9 cellular contexts compared by ENCODE assay signal in genomic region chr19:53538378-53539109, GRCh38. TPM values are rescaled to one million over a fixed set of nuclear protein-coding genes. Genes with fewer than 3 reads are reported as not detected.
DNase-seq lines count a peak whose midpoint lies in the region; ATAC-seq and TF ChIP-seq lines count a peak whose summit lies in the region.
"Had no signal": no experiment of that assay in that cellular context is flagged by ENCODE, and none has a peak within 500 bp of the region (broad histone marks: within the 10 kb centered on the region; RNA-seq: fewer than 3 reads in every experiment).

No MANE protein-coding gene starts in this region.

- H3K27me3 ChIP-seq in hepatocyte (no peaks in the 10 kb centered on the region), skeletal muscle tissue (ENCODE audit: control insufficient read depth in 3 of 3, insufficient read depth in 3 of 3, low read length in 3 of 3) (no peaks in the 10 kb centered on the region)

- CTCF ChIA-PET in HEK293T (lab: Yijun Ruan, JAX): no interaction called here

- POLR2A ChIA-PET in HEK293T (lab: Yijun Ruan, JAX): interaction anchor here (0.6 kb wide), 1 partner anchor 22 kb away, joined by 3 read pairs; no protein-coding TSS in a partner anchor

- H3K79me2 ChIP-seq in hepatocyte: peaks cover 12% of the 10 kb centered on the region

- peaks cover 10 to 17% (median 14%) of the 10 kb centered on the region in 7 donors for H3K9me3 Mint-ChIP-seq in CD14-positive monocyte
- H3K9me3 Mint-ChIP-seq in activated T-helper 1 cell treated with anti-CD3 and anti-CD28 coated beads, Interleukin-12 subunit alpha, Interleukin-12 subunit beta, Interleukin-2, Interleukin-4 antibody, amounts not matched to agents 30 ng/mL and 10 ng/mL and 1 ng/mL, durations not matched to agents 14 hours and 24 hours and 36 hours: peaks cover 6% of the 10 kb centered on the region

- H3K4me3 ChIP-seq in hepatocyte (peak overlapping the region; percentile 66), skeletal muscle tissue (ENCODE audit: low read length in 3 of 3) (peak overlapping the region; percentile 92 to 99 (median 94))

- H3K9ac ChIP-seq in skeletal muscle tissue (ENCODE audit: low read depth in 1 of 3, low read length in 3 of 3): peak overlapping the region; percentile 83 to 93 (median 86)

- peaks cover 0 to 3% (median 0%) of the 10 kb centered on the region in 3 donors for H3K27me3 Mint-ChIP-seq in CD14-positive monocyte (ENCODE audit: low read depth in 3 of 3)
- no peaks in the 10 kb centered on the region for H3K27me3 Mint-ChIP-seq in activated T-helper 1 cell treated with anti-CD3 and anti-CD28 coated beads, Interleukin-12 subunit alpha, Interleukin-12 subunit beta, Interleukin-2, Interleukin-4 antibody, amounts not matched to agents 30 ng/mL and 10 ng/mL and 1 ng/mL, durations not matched to agents 14 hours and 24 hours and 36 hours (ENCODE audit: insufficient read depth)

- no peak for TF ChIP-seq CTCF in CD14-positive monocyte (IDR thresholded peaks at IDR 0.05)
- TF ChIP-seq CTCF in hepatocyte (IDR thresholded peaks at IDR 0.05; ENCODE audit: poor library complexity): no peak

- H3K4me1 ChIP-seq in hepatocyte (ENCODE audit: insufficient read depth): peaks cover 6% of the 10 kb centered on the region
- peaks cover 4 to 15% (median 5%) of the 10 kb centered on the region in 3 donors for H3K4me1 ChIP-seq in skeletal muscle tissue (ENCODE audit: control insufficient read depth in 3 of 3, insufficient read depth in 3 of 3, low read length in 3 of 3)

- DNase-seq in CD14-positive monocyte (ENCODE audit: low spot score) (no peak), hepatocyte (ENCODE audit: low spot score) (no peak), NCI-H2227 (lab: John Stamatoyannopoulos, UW; ENCODE audit: unreplicated experiment) (no peak), NCI-H510A (lab: John Stamatoyannopoulos, UW) (no peak), HEK293T (ENCODE audit: extremely low spot score) (no peak)
- DNase-seq in activated T-helper 1 cell treated with anti-CD3 and anti-CD28 coated beads, Interleukin-12 subunit alpha, Interleukin-12 subunit beta, Interleukin-2, Interleukin-4 antibody, amounts not matched to agents 30 ng/mL and 10 ng/mL and 1 ng/mL, durations not matched to agents 14 hours and 24 hours and 36 hours (ENCODE audit: low spot score): no peak

- H2AFZ ChIP-seq in hepatocyte: peak overlapping the region; percentile 81

- peak overlapping the region; percentile 93 for H3K27ac ChIP-seq in hepatocyte
- peak overlapping the region; percentile 73 for H3K27ac ChIP-seq in skeletal muscle tissue (ENCODE audit: low read depth, low read length)

- H3K4me2 ChIP-seq in hepatocyte: peak overlapping the region; percentile 77

- 49% methylated on average over 30 of the region's 36 CpGs for WGBS in hepatocyte (ENCODE audit: low lambda C conversion rate, missing lambda C conversion rate)

- peaks cover 20 to 30% of the 10 kb centered on the region in 2 donors for H3K36me3 Mint-ChIP-seq in CD14-positive monocyte
- peaks cover 33% of the 10 kb centered on the region for H3K36me3 Mint-ChIP-seq in activated T-helper 1 cell treated with anti-CD3 and anti-CD28 coated beads, Interleukin-12 subunit alpha, Interleukin-12 subunit beta, Interleukin-2, Interleukin-4 antibody, amounts not matched to agents 30 ng/mL and 10 ng/mL and 1 ng/mL, durations not matched to agents 14 hours and 24 hours and 36 hours (ENCODE audit: low read depth)

- H3K9me3 ChIP-seq in hepatocyte (ENCODE audit: low read depth): no peaks in the 10 kb centered on the region
- H3K9me3 ChIP-seq in skeletal muscle tissue (ENCODE audit: control insufficient read depth in 3 of 3, low read length in 3 of 3): no peaks in the 10 kb centered on the region

- H3K9me2 ChIP-seq in hepatocyte (replicated peaks; ENCODE audit: insufficient read depth): no peaks in the 10 kb centered on the region

- intact Hi-C loops in CD14-positive monocyte (cut with micrococcal nuclease): no loop called here
- intact Hi-C loops in activated T-helper 1 cell treated with anti-CD3 and anti-CD28 coated beads, Interleukin-12 subunit alpha, Interleukin-12 subunit beta, Interleukin-2, Interleukin-4 antibody, amounts not matched to agents 30 ng/mL and 10 ng/mL and 1 ng/mL, durations not matched to agents 14 hours and 24 hours and 36 hours (cut with micrococcal nuclease): loop anchor here (5.0 kb wide), 2 partner anchors 71 to 664 kb away; partner anchors contain the start of genes RPS9 and ZNF813

- H3K27ac Mint-ChIP-seq in CD14-positive monocyte: peak overlapping the region; percentile 90 to 97 (median 94)
- peak overlapping the region; percentile 97 for H3K27ac Mint-ChIP-seq in activated T-helper 1 cell treated with anti-CD3 and anti-CD28 coated beads, Interleukin-12 subunit alpha, Interleukin-12 subunit beta, Interleukin-2, Interleukin-4 antibody, amounts not matched to agents 30 ng/mL and 10 ng/mL and 1 ng/mL, durations not matched to agents 14 hours and 24 hours and 36 hours

- H3K4me3 Mint-ChIP-seq in CD14-positive monocyte: peak overlapping the region; percentile 89 to 91
- peak overlapping the region; percentile 96 for H3K4me3 Mint-ChIP-seq in activated T-helper 1 cell treated with anti-CD3 and anti-CD28 coated beads, Interleukin-12 subunit alpha, Interleukin-12 subunit beta, Interleukin-2, Interleukin-4 antibody, amounts not matched to agents 30 ng/mL and 10 ng/mL and 1 ng/mL, durations not matched to agents 14 hours and 24 hours and 36 hours

- peaks cover 7% of the 10 kb centered on the region for H3K4me1 Mint-ChIP-seq in CD14-positive monocyte
- no peaks in the 10 kb centered on the region for H3K4me1 Mint-ChIP-seq in activated T-helper 1 cell treated with anti-CD3 and anti-CD28 coated beads, Interleukin-12 subunit alpha, Interleukin-12 subunit beta, Interleukin-2, Interleukin-4 antibody, amounts not matched to agents 30 ng/mL and 10 ng/mL and 1 ng/mL, durations not matched to agents 14 hours and 24 hours and 36 hours (ENCODE audit: low read depth)

- H3K36me3 ChIP-seq in hepatocyte (replicated peaks; ENCODE audit: insufficient read depth, low read depth) (no peaks in the 10 kb centered on the region), skeletal muscle tissue (ENCODE audit: control insufficient read depth in 3 of 3, insufficient read depth in 3 of 3, low read length in 3 of 3) (peaks cover 4 to 10% (median 6%) of the 10 kb centered on the region in 3 donors)

- no peaks in the 10 kb centered on the region for H4K20me1 ChIP-seq in hepatocyte (ENCODE audit: insufficient read depth, poor library complexity, severe bottlenecking)

- peak; percentile 15 for ATAC-seq in HG02884 (IDR thresholded peaks at IDR 0.05; ENCODE audit: unreplicated experiment)
- ATAC-seq: HCT116 had no signal

TF ChIP-seq in HEK293T, 16 proteins besides CTCF, POLR2A, EP300 and RAD21:
- TF ChIP-seq SP1 (IDR thresholded peaks at IDR 0.05): no peak
- no peak for TF ChIP-seq SUZ12 (IDR thresholded peaks at IDR 0.05)
- TF ChIP-seq ARNT (IDR thresholded peaks at IDR 0.05): no peak
- no peak for TF ChIP-seq FOXM1 (IDR thresholded peaks at IDR 0.05; ENCODE audit: borderline replicate concordance)
- no peak for TF ChIP-seq ELF4 (IDR thresholded peaks at IDR 0.05)
- no peak for TF ChIP-seq BHLHE40 (IDR thresholded peaks at IDR 0.05; ENCODE audit: borderline replicate concordance)
- TF ChIP-seq NFRKB (IDR thresholded peaks at IDR 0.05): no peak
- TF ChIP-seq FOXK2 (IDR thresholded peaks at IDR 0.05): no peak
- TF ChIP-seq LEF1 (IDR thresholded peaks at IDR 0.05; ENCODE audit: borderline replicate concordance): no peak
- TF ChIP-seq FOXA1 (IDR thresholded peaks at IDR 0.05): no peak
- no peak for TF ChIP-seq L3MBTL2 (conservative IDR thresholded peaks at IDR 0.05)
- no peak for TF ChIP-seq PKNOX1 (IDR thresholded peaks at IDR 0.05)

RNA-seq across cellular contexts. Expression of gene ZNF331, which starts 0.6 kb away (rescaled TPM):
- polyA plus RNA-seq in CD14-positive monocyte: 1 to 10 TPM; 6.6 to 9.5 TPM
- total RNA-seq in activated T-helper 1 cell treated with anti-CD3 and anti-CD28 coated beads, Interleukin-12 subunit alpha, Interleukin-12 subunit beta, Interleukin-2, Interleukin-4 antibody, amounts not matched to agents 30 ng/mL and 10 ng/mL and 1 ng/mL, durations not matched to agents 14 hours and 24 hours and 36 hours: 17.9 and 19.6 TPM in 2 replicates
- 12.8 and 15.6 TPM in 2 replicates for total RNA-seq in hepatocyte
- 12.3 and 13.5 TPM in 2 replicates for polyA plus RNA-seq in hepatocyte
- total RNA-seq in skeletal muscle tissue: 6.3 TPM
